In genomic region chr6:30730611-30731435, GRCh38 we compare ENCODE assay signal across 8 cellular contexts. TPM values are rescaled to one million over a fixed set of nuclear protein-coding genes. Genes with fewer than 3 reads are reported as not detected.
DNase-seq lines count a peak whose midpoint lies in the region; ATAC-seq and TF ChIP-seq lines count a peak whose summit lies in the region.

No MANE protein-coding gene starts in this region.

- H3K27me3 ChIP-seq in Loucy (ENCODE audit: insufficient read depth, low read length, poor library complexity, severe bottlenecking) (no peaks in the 10 kb centered on the region), right atrium auricular region (no peaks in the 10 kb centered on the region), smooth muscle cell (ENCODE audit: low read depth) (no peaks in the 10 kb centered on the region)

- H2AFZ ChIP-seq in Loucy (ENCODE audit: low read length) (no peak overlapping the region), smooth muscle cell (ENCODE audit: low read depth) (no peak overlapping the region)

- H3K27ac ChIP-seq in right atrium auricular region, result peak overlapping the region in 1 of 2 donors; percentile 18
- H3K27ac ChIP-seq in smooth muscle cell (ENCODE audit: low read depth), result no peak overlapping the region

- H3K4me1 ChIP-seq in Loucy (ENCODE audit: insufficient read depth, low read length, poor library complexity, severe bottlenecking), result peaks cover 5% of the 10 kb centered on the region
- peaks cover 0 to 13% of the 10 kb centered on the region in 2 donors for H3K4me1 ChIP-seq in right atrium auricular region
- no peaks in the 10 kb centered on the region for H3K4me1 ChIP-seq in smooth muscle cell (ENCODE audit: low read depth)

- H4K20me1 ChIP-seq in Loucy (ENCODE audit: insufficient read depth, low read length, poor library complexity, severe bottlenecking) (peaks cover 29% of the 10 kb centered on the region), smooth muscle cell (ENCODE audit: low read depth) (peaks cover 53% of the 10 kb centered on the region)

- peaks cover 35% of the 10 kb centered on the region for H3K36me3 Mint-ChIP-seq in activated naive CD8-positive, alpha-beta T cell treated with anti-CD3 and anti-CD28 coated beads for 36 hours

- H3K9ac ChIP-seq in Loucy (ENCODE audit: low read depth, low read length, poor library complexity, severe bottlenecking), result no peak overlapping the region
- H3K9ac ChIP-seq in smooth muscle cell (ENCODE audit: low read depth), result no peak overlapping the region

- peaks cover 28% of the 10 kb centered on the region; the same call in 1 of the 2 replicates for H3K36me3 ChIP-seq in Loucy (ENCODE audit: insufficient read depth, low read length)
- peaks cover 94% of the 10 kb centered on the region for H3K36me3 ChIP-seq in right atrium auricular region
- peaks cover 10% of the 10 kb centered on the region for H3K36me3 ChIP-seq in smooth muscle cell (ENCODE audit: low read depth)

- ATAC-seq in GM18909 (IDR thresholded peaks at IDR 0.05; ENCODE audit: poor library complexity, unreplicated experiment), result peak; percentile 76
- peak; percentile 1; the same call in 1 of the 3 replicates for ATAC-seq in SK-N-SH treated with all-trans-retinoic acid at 6 μM for 48 hours
- ATAC-seq in HG02938 (IDR thresholded peaks at IDR 0.05; ENCODE audit: unreplicated experiment), result no peak
- ATAC-seq in GM19467 (IDR thresholded peaks at IDR 0.05; ENCODE audit: unreplicated experiment), result no peak

- peak overlapping the region; percentile 0 for H3K4me2 ChIP-seq in Loucy (ENCODE audit: low read depth, low read length, poor library complexity, severe bottlenecking)
- H3K4me2 ChIP-seq in smooth muscle cell, result no peak overlapping the region

- H3K27ac Mint-ChIP-seq in activated naive CD8-positive, alpha-beta T cell treated with anti-CD3 and anti-CD28 coated beads for 36 hours, result peak overlapping the region; percentile 54

- peaks cover under 1% of the 10 kb centered on the region for H3K9me3 Mint-ChIP-seq in activated naive CD8-positive, alpha-beta T cell treated with anti-CD3 and anti-CD28 coated beads for 36 hours

- no peaks in the 10 kb centered on the region for H3K27me3 Mint-ChIP-seq in activated naive CD8-positive, alpha-beta T cell treated with anti-CD3 and anti-CD28 coated beads for 36 hours

- peak; percentile 88 for DNase-seq in activated naive CD8-positive, alpha-beta T cell treated with anti-CD3 and anti-CD28 coated beads for 36 hours
- DNase-seq in right atrium auricular region (ENCODE audit: low spot score) (no peak), smooth muscle cell (lab: John Stamatoyannopoulos, UW; ENCODE audit: unreplicated experiment) (no peak)

- 80% methylated on average over 30 of the region's 30 CpGs for WGBS in smooth muscle cell (ENCODE audit: low lambda C conversion rate)

- H3K9me3 ChIP-seq in Loucy (ENCODE audit: insufficient read depth, low read depth, low read length) (no peaks in the 10 kb centered on the region), right atrium auricular region (no peaks in the 10 kb centered on the region), smooth muscle cell (replicated peaks; ENCODE audit: low read depth) (no peaks in the 10 kb centered on the region)

- H3K79me2 ChIP-seq in Loucy (ENCODE audit: insufficient read depth, low read length) (peaks cover 25% of the 10 kb centered on the region), smooth muscle cell (ENCODE audit: low read depth) (peaks cover 12% of the 10 kb centered on the region)

- H3K9me2 ChIP-seq in Loucy (replicated peaks; ENCODE audit: low read depth, low read length), result no peaks in the 10 kb centered on the region

- H3K4me3 Mint-ChIP-seq in activated naive CD8-positive, alpha-beta T cell treated with anti-CD3 and anti-CD28 coated beads for 36 hours, result peak overlapping the region; percentile 52

- peaks cover 36% of the 10 kb centered on the region for H3K4me1 Mint-ChIP-seq in activated naive CD8-positive, alpha-beta T cell treated with anti-CD3 and anti-CD28 coated beads for 36 hours

- H3K4me3 ChIP-seq in Loucy (ENCODE audit: low read length, poor library complexity, severe bottlenecking) (no peak overlapping the region), right atrium auricular region (no peak overlapping the region), smooth muscle cell (no peak overlapping the region)

- TF ChIP-seq CTCF in Loucy (conservative IDR thresholded peaks at IDR 0.05; ENCODE audit: low read length), result peak; percentile 68
- peak; percentile 63 to 73 for TF ChIP-seq CTCF in right atrium auricular region (IDR thresholded peaks at IDR 0.05)
- TF ChIP-seq CTCF in smooth muscle cell (IDR thresholded peaks at IDR 0.05; ENCODE audit: borderline replicate concordance, insufficient read depth, poor library complexity, severe bottlenecking), result peak; percentile 41

- peaks cover 7% of the 10 kb centered on the region for H3F3A ChIP-seq in Loucy (ENCODE audit: low read depth)
- peaks cover 60% of the 10 kb centered on the region for H3F3A ChIP-seq in smooth muscle cell (ENCODE audit: low read depth)

TF ChIP-seq in SK-N-SH treated with all-trans-retinoic acid at 6 μM for 48 hours, 23 proteins besides CTCF, POLR2A, EP300 and RAD21:
- TF ChIP-seq ZFP3 (CRISPR knock-in tag; IDR thresholded peaks at IDR 0.05) (0 out of 2 replicates have a peak, but pooled peaks have one; percentile 10), ZFP30 (CRISPR knock-in tag; IDR thresholded peaks at IDR 0.05) (no peak), SNAI2 (CRISPR knock-in tag; IDR thresholded peaks at IDR 0.05) (no peak), ESRRG (CRISPR knock-in tag; IDR thresholded peaks at IDR 0.05) (no peak), ISL1 (CRISPR knock-in tag; IDR thresholded peaks at IDR 0.05) (no peak), ARNTL (CRISPR knock-in tag; IDR thresholded peaks at IDR 0.05; ENCODE audit: borderline replicate concordance, low read depth) (no peak), TOX (CRISPR knock-in tag; IDR thresholded peaks at IDR 0.05; ENCODE audit: borderline replicate concordance) (no peak), TSHZ2 (CRISPR knock-in tag; IDR thresholded peaks at IDR 0.05) (no peak)
TF ChIP-seq in SK-N-SH treated with all-trans-retinoic acid at 6 μM for 48 hours: peak in this region for 1.

RNA-seq across cellular contexts. Expression of gene TUBB, which starts 10.7 kb away (rescaled TPM):
- 1,000 to 10,000 TPM; 1,515 to 1,538 TPM for total RNA-seq in activated naive CD8-positive, alpha-beta T cell treated with anti-CD3 and anti-CD28 coated beads for 36 hours
- total RNA-seq in right atrium auricular region (100 to 1,000 TPM; 121 to 236 TPM), smooth muscle cell (1,002 and 1,039 TPM in 2 replicates)
- 855 and 1,009 TPM in 2 replicates for polyA plus RNA-seq in smooth muscle cell

RNA-seq across cellular contexts. Expression of gene FLOT1, which starts 11.7 kb away (rescaled TPM):
- 100 to 1,000 TPM; 104 to 107 TPM for total RNA-seq in activated naive CD8-positive, alpha-beta T cell treated with anti-CD3 and anti-CD28 coated beads for 36 hours
- total RNA-seq in right atrium auricular region (100 to 1,000 TPM; 157 to 167 TPM), smooth muscle cell (79.8 and 87.6 TPM in 2 replicates)
- polyA plus RNA-seq in smooth muscle cell, result 117 and 146 TPM in 2 replicates

RNA-seq across cellular contexts. Expression of gene IER3, which starts 13.5 kb away (rescaled TPM):
- total RNA-seq in activated naive CD8-positive, alpha-beta T cell treated with anti-CD3 and anti-CD28 coated beads for 36 hours, result 100 to 1,000 TPM; 295 to 310 TPM
- total RNA-seq in right atrium auricular region (100 to 1,000 TPM in 1 of 2 donors, 10 to 100 TPM in 1; 43.6 to 144 TPM), smooth muscle cell (732 and 736 TPM in 2 replicates)
- polyA plus RNA-seq in smooth muscle cell, result 708 and 811 TPM in 2 replicates

RNA-seq across cellular contexts. Expression of gene MDC1, which starts 13.7 kb away (rescaled TPM):
- 10 to 100 TPM; 63.2 to 67.0 TPM for total RNA-seq in activated naive CD8-positive, alpha-beta T cell treated with anti-CD3 and anti-CD28 coated beads for 36 hours
- total RNA-seq in right atrium auricular region, result 10 to 100 TPM in 1 of 2 donors, 1 to 10 TPM in 1; 6.7 to 12.3 TPM
- total RNA-seq in smooth muscle cell, result 6.9 and 7.0 TPM in 2 replicates
- 17.1 and 19.0 TPM in 2 replicates for polyA plus RNA-seq in smooth muscle cell

RNA-seq across cellular contexts. Expression of gene NRM, which starts 40.0 kb away (rescaled TPM):
- total RNA-seq in activated naive CD8-positive, alpha-beta T cell treated with anti-CD3 and anti-CD28 coated beads for 36 hours, result 10 to 100 TPM; 19.7 to 20.2 TPM
- total RNA-seq in right atrium auricular region, result 1 to 10 TPM; 2.2 to 4.2 TPM
- total RNA-seq in smooth muscle cell, result 14.6 and 25.8 TPM in 2 replicates
- polyA plus RNA-seq in smooth muscle cell, result 28.5 and 31.8 TPM in 2 replicates

Comparison
In these comparisons a context has a peak if more than half of its experiments do, and no peak if none do; other contexts are left out.
1. ATAC-seq: peak in GM18909 (single experiment) and SK-N-SH treated with all-trans-retinoic acid at 6 μM for 48 hours (single experiment); none in HG02938 (single experiment) and GM19467 (single experiment).
2. Peak in every context shown above with its lines, with median percentiles within 50 percentile points of each other: CTCF ChIP-seq.